1 cellular context compared by ENCODE assay signal in genomic region chr11:125551835-125552342, GRCh38.
TF ChIP-seq lines count a peak whose summit lies in the region.

No MANE protein-coding gene starts in this region.

TF ChIP-seq in K562, 482 proteins besides CTCF, POLR2A, EP300 and RAD21 (continued from another document and continues in another):
- no peak for TF ChIP-seq E4F1 (CRISPR knock-in tag; IDR thresholded peaks at IDR 0.05; ENCODE audit: borderline replicate concordance)
- TF ChIP-seq NCOA6 (IDR thresholded peaks at IDR 0.05): no peak
- TF ChIP-seq SREBF2 (CRISPR knock-in tag; IDR thresholded peaks at IDR 0.05): no peak
- no peak for TF ChIP-seq EWSR1 (IDR thresholded peaks at IDR 0.05; ENCODE audit: borderline replicate concordance, low read depth, partially characterized antibody)
- TF ChIP-seq FOSL1 (tag; conservative IDR thresholded peaks at IDR 0.05): peak; percentile 46; the same call in 1 of the 2 replicates
- peak; percentile 66 for TF ChIP-seq ZNF311 (CRISPR knock-in tag; IDR thresholded peaks at IDR 0.05)
- peak; percentile 54 for TF ChIP-seq ETV1 (tag; conservative IDR thresholded peaks at IDR 0.05; ENCODE audit: low read depth)
- TF ChIP-seq MEF2D (tag; conservative IDR thresholded peaks at IDR 0.05; ENCODE audit: low read depth): peak; percentile 46; the same call in 1 of the 2 replicates
- no peak for TF ChIP-seq ZFP36 (IDR thresholded peaks at IDR 0.05; ENCODE audit: low read depth, low read length, partially characterized antibody)
- TF ChIP-seq ZNF398 (CRISPR knock-in tag; IDR thresholded peaks at IDR 0.05): no peak
- TF ChIP-seq ZNF740 (CRISPR knock-in tag; IDR thresholded peaks at IDR 0.05): no peak
- TF ChIP-seq ZNF740 (tag; IDR thresholded peaks at IDR 0.05): peak in 1 of 2 experiments; percentile 66; a peak in 1 of 4 replicates
- TF ChIP-seq, protein P1, sequence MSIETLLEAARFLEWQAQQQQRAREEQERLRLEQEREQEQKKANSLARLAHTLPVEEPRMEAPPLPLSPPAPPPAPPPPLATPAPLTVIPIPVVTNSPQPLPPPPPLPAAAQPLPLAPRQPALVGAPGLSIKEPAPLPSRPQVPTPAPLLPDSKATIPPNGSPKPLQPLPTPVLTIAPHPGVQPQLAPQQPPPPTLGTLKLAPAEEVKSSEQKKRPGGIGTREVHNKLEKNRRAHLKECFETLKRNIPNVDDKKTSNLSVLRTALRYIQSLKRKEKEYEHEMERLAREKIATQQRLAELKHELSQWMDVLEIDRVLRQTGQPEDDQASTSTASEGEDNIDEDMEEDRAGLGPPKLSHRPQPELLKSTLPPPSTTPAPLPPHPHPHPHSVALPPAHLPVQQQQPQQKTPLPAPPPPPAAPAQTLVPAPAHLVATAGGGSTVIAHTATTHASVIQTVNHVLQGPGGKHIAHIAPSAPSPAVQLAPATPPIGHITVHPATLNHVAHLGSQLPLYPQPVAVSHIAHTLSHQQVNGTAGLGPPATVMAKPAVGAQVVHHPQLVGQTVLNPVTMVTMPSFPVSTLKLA (conservative IDR thresholded peaks at IDR 0.05): peak in 1 of 2 experiments; percentile 58; a peak in 1 of 4 replicates
- peak; percentile 50 for TF ChIP-seq ZNF589 (CRISPR knock-in tag; IDR thresholded peaks at IDR 0.05; ENCODE audit: low read depth)
- TF ChIP-seq POU5F1 (IDR thresholded peaks at IDR 0.05; ENCODE audit: borderline replicate concordance, low read depth, low read length, partially characterized antibody): no peak
- TF ChIP-seq HNRNPH1 (optimal IDR thresholded peaks at IDR 0.05; ENCODE audit: low read depth, low read length): no peak
- TF ChIP-seq, protein P2, sequence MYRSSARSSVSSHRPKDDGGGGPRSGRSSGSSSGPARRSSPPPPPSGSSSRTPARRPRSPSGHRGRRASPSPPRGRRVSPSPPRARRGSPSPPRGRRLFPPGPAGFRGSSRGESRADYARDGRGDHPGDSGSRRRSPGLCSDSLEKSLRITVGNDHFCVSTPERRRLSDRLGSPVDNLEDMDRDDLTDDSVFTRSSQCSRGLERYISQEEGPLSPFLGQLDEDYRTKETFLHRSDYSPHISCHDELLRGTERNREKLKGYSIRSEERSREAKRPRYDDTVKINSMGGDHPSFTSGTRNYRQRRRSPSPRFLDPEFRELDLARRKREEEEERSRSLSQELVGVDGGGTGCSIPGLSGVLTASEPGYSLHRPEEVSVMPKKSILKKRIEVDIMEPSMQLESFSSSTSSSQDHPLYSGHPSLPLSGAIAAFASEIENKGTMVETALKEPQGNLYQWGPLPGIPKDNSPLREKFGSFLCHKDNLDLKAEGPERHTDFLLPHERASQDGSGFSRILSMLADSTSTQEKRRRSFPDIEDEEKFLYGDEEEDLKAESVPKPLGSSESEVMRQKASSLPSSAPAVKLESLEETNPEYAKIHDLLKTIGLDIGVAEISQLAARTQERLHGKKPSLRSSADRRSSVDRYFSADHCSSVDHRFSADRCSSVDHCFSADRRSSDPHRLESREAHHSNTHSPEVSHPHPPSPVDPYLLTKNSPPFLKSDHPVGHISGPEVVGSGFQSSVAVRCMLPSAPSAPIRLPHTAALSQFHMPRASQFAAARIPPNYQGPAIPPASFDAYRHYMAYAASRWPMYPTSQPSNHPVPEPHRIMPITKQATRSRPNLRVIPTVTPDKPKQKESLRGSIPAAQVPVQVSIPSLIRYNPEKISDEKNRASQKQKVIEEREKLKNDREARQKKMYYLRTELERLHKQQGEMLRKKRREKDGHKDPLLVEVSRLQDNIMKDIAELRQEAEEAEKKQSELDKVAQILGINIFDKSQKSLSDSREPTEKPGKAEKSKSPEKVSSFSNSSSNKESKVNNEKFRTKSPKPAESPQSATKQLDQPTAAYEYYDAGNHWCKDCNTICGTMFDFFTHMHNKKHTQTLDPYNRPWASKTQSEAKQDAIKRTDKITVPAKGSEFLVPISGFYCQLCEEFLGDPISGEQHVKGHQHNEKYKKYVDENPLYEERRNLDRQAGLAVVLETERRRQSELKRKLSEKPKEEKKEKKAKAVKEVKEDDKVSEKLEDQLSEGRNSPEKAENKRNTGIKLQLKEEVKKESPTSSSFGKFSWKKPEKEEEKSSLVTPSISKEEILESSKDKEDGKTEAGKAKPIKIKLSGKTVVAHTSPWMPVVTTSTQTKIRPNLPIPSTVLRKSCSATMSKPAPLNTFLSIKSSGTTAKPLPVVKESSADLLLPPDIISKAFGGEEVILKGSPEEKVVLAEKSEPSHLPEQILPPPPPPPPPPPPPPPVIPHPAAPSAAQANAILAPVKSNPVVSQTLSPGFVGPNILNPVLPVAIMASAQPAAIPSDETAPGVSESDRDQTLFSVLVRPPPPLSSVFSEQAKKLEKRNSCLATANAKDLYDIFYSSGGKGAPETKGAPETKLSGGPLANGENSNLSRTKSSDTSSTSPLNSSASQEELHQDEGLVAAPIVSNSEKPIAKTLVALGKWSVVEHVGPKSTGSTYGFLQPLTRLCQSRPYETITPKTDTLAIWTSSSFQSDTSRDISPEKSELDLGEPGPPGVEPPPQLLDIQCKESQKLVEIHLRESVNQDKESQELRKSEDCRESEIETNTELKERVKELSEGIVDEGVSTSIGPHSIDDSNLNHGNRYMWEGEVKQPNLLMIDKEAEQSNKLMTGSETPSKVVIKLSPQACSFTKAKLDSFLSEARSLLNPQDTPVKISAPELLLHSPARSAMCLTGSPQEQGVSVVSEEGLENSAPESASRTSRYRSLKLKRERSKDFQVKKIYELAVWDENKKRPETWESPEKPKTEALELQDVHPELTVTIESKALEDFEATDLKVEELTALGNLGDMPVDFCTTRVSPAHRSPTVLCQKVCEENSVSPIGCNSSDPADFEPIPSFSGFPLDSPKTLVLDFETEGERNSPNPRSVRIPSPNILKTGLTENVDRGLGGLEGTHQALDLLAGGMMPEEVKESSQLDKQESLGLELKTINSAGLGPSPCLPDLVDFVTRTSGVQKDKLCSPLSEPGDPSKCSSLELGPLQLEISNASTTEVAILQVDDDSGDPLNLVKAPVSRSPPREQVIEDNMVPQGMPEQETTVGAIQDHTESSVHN (IDR thresholded peaks at IDR 0.05; ENCODE audit: borderline replicate concordance in 1 of 2, low read depth in 1 of 2): no peak
- peak; percentile 45; the same call in 1 of the 2 replicates for TF ChIP-seq CREM (IDR thresholded peaks at IDR 0.05; ENCODE audit: low read depth)
- TF ChIP-seq GATAD2A (IDR thresholded peaks at IDR 0.05): no peak
- no peak for TF ChIP-seq DEAF1 (CRISPR knock-in tag; IDR thresholded peaks at IDR 0.05)
- no peak for TF ChIP-seq HNRNPLL (IDR thresholded peaks at IDR 0.05; ENCODE audit: low read depth, low read length, poor library complexity, severe bottlenecking)
- TF ChIP-seq, protein P3, sequence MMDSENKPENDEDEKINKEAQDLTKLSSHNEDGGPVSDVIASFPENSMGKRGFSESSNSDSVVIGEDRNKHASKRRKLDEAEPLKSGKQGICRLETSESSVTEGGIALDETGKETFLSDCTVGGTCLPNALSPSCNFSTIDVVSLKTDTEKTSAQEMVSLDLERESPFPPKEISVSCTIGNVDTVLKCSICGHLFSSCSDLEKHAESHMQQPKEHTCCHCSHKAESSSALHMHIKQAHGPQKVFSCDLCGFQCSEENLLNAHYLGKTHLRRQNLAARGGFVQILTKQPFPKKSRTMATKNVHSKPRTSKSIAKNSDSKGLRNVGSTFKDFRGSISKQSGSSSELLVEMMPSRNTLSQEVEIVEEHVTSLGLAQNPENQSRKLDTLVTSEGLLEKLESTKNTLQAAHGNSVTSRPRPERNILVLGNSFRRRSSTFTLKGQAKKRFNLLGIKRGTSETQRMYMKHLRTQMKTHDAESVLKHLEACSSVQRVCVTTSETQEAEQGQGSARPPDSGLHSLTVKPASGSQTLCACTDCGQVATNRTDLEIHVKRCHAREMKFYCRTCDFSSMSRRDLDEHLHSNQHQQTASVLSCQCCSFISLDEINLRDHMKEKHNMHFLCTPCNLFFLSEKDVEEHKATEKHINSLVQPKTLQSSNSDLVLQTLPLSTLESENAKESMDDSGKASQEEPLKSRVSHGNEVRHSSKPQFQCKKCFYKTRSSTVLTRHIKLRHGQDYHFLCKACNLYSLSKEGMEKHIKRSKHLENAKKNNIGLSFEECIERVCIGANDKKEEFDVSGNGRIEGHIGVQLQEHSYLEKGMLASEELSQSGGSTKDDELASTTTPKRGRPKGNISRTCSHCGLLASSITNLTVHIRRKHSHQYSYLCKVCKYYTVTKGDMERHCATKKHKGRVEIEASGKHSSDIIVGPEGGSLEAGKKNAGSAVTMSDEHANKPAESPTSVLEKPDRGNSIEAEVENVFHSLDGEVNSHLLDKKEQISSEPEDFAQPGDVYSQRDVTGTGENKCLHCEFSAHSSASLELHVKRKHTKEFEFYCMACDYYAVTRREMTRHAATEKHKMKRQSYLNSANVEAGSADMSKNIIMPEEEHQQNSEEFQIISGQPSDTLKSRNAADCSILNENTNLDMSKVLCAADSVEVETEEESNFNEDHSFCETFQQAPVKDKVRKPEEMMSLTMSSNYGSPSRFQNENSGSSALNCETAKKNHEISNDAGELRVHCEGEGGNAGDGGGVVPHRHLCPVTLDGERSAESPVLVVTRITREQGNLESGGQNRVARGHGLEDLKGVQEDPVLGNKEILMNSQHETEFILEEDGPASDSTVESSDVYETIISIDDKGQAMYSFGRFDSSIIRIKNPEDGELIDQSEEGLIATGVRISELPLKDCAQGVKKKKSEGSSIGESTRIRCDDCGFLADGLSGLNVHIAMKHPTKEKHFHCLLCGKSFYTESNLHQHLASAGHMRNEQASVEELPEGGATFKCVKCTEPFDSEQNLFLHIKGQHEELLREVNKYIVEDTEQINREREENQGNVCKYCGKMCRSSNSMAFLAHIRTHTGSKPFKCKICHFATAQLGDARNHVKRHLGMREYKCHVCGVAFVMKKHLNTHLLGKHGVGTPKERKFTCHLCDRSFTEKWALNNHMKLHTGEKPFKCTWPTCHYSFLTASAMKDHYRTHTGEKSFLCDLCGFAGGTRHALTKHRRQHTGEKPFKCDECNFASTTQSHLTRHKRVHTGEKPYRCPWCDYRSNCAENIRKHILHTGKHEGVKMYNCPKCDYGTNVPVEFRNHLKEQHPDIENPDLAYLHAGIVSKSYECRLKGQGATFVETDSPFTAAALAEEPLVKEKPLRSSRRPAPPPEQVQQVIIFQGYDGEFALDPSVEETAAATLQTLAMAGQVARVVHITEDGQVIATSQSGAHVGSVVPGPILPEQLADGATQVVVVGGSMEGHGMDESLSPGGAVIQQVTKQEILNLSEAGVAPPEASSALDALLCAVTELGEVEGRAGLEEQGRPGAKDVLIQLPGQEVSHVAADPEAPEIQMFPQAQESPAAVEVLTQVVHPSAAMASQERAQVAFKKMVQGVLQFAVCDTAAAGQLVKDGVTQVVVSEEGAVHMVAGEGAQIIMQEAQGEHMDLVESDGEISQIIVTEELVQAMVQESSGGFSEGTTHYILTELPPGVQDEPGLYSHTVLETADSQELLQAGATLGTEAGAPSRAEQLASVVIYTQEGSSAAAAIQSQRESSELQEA (IDR thresholded peaks at IDR 0.05; ENCODE audit: low read depth): no peak
- no peak for TF ChIP-seq PYGO2 (tag; IDR thresholded peaks at IDR 0.05)
- no peak for TF ChIP-seq ZNF444 (CRISPR knock-in tag; IDR thresholded peaks at IDR 0.05)
- TF ChIP-seq HCFC1 (IDR thresholded peaks at IDR 0.05; ENCODE audit: low read depth, low read length): no peak
- TF ChIP-seq DACH1 (IDR thresholded peaks at IDR 0.05; ENCODE audit: partially characterized antibody): peak; percentile 58
- no peak for TF ChIP-seq NCOA4 (IDR thresholded peaks at IDR 0.05; ENCODE audit: partially characterized antibody)
- peak in 1 of 2 experiments; percentile 71; a peak in 1 of 3 replicates for TF ChIP-seq CBX3 (IDR thresholded peaks at IDR 0.05; ENCODE audit: borderline replicate concordance in 1 of 2, low read length in 2 of 2)
- TF ChIP-seq ZNF507 (tag; conservative IDR thresholded peaks at IDR 0.05): no peak
- TF ChIP-seq DPF2 (IDR thresholded peaks at IDR 0.05): peak; percentile 69
- no peak for TF ChIP-seq PPARD (CRISPR knock-in tag; IDR thresholded peaks at IDR 0.05)
